In genomic region chr22:39080993-39081513, GRCh38 we compare ENCODE assay signal across 18 cellular contexts. TPM values are rescaled to one million over a fixed set of nuclear protein-coding genes. Genes with fewer than 3 reads are reported as not detected.
A peak's percentile ranks its signal among the peaks of the same experiment; 100 is the strongest.
DNase-seq lines count a peak whose midpoint lies in the region; ATAC-seq, FAIRE-seq and TF ChIP-seq lines count a peak whose summit lies in the region.
"Had no signal": no experiment of that assay in that cellular context is flagged by ENCODE, and none has a peak within 500 bp of the region (broad histone marks: within the 10 kb centered on the region; RNA-seq: fewer than 3 reads in every experiment).

No MANE protein-coding gene starts in this region.

- CTCF ChIA-PET in activated CD4-positive, alpha-beta memory T cell treated with anti-CD3 and anti-CD28 coated beads, Interleukin-2, amount 10 ng/mL, durations not matched to agents 7 days and 5 days (lab: Charles Lee) = no interaction called here

- DNase-seq in activated naive CD4-positive, alpha-beta T cell (lab: John Stamatoyannopoulos, UW) = no peak
- DNase-seq in activated CD4-positive, alpha-beta memory T cell treated with anti-CD3 and anti-CD28 coated beads, Interleukin-2, amount 10 ng/mL, durations not matched to agents 7 days and 5 days = no peak
- DNase-seq in lower lobe of right lung (peak; percentile 14), type B pancreatic cell (ENCODE audit: extremely low spot score, unreplicated experiment) (no peak), head of caudate nucleus (no peak), NCI-H2171 treated with DMSO at 0.1 percent for 48 hours (lab: John Stamatoyannopoulos, UW) (no peak), kidney (no peak)
- DNase-seq: Caco-2; EL; endodermal cell; heart left ventricle; mesenchymal stem cell; NCI-H2081; NCI-H510A treated with DMSO at 0.1 percent for 48 hours; stimulated activated naive CD4-positive, alpha-beta T cell; trophoblast cell had no signal

- H3K27me3 Mint-ChIP-seq in activated naive CD4-positive, alpha-beta T cell treated with anti-CD3 and anti-CD28 coated beads, Interleukin-2, amount 50 U/mL, for 24 hours = no peaks in the 10 kb centered on the region
- H3K27me3 Mint-ChIP-seq in activated CD4-positive, alpha-beta memory T cell treated with anti-CD3 and anti-CD28 coated beads, Interleukin-2, amount 10 ng/mL, durations not matched to agents 7 days and 5 days = no peaks in the 10 kb centered on the region
- no peaks in the 10 kb centered on the region for H3K27me3 Mint-ChIP-seq in type B pancreatic cell

- peaks cover 5% of the 10 kb centered on the region for H3K36me3 Mint-ChIP-seq in activated naive CD4-positive, alpha-beta T cell treated with anti-CD3 and anti-CD28 coated beads, Interleukin-2, amount 50 U/mL, for 24 hours
- peaks cover 74% of the 10 kb centered on the region for H3K36me3 Mint-ChIP-seq in activated CD4-positive, alpha-beta memory T cell treated with anti-CD3 and anti-CD28 coated beads, Interleukin-2, amount 10 ng/mL, durations not matched to agents 7 days and 5 days (ENCODE audit: low read depth)
- no peaks in the 10 kb centered on the region for H3K36me3 Mint-ChIP-seq in type B pancreatic cell

- POLR2A ChIA-PET in activated CD4-positive, alpha-beta memory T cell treated with anti-CD3 and anti-CD28 coated beads, Interleukin-2, amount 10 ng/mL, durations not matched to agents 7 days and 5 days (lab: Charles Lee) = interaction anchor here (1.8 to 4.8 kb wide), 2 partner anchors 9 to 14 kb away, joined by 4 to 46 read pairs; no protein-coding TSS in a partner anchor

- no peak for FAIRE-seq in kidney (lab: Jason Lieb, UNC)

- H3K9ac ChIP-seq in kidney (ENCODE audit: low read length in 2 of 2) = no peak overlapping the region

- peaks cover 38% of the 10 kb centered on the region for H3K4me1 Mint-ChIP-seq in activated naive CD4-positive, alpha-beta T cell treated with anti-CD3 and anti-CD28 coated beads, Interleukin-2, amount 50 U/mL, for 24 hours
- H3K4me1 Mint-ChIP-seq in activated CD4-positive, alpha-beta memory T cell treated with anti-CD3 and anti-CD28 coated beads, Interleukin-2, amount 10 ng/mL, durations not matched to agents 7 days and 5 days = peaks cover 68% of the 10 kb centered on the region
- peaks cover 17% of the 10 kb centered on the region for H3K4me1 Mint-ChIP-seq in type B pancreatic cell (ENCODE audit: unreplicated experiment)

- no peak overlapping the region for H3K27ac Mint-ChIP-seq in activated naive CD4-positive, alpha-beta T cell treated with anti-CD3 and anti-CD28 coated beads, Interleukin-2, amount 50 U/mL, for 24 hours
- peak overlapping the region; percentile 66 for H3K27ac Mint-ChIP-seq in activated CD4-positive, alpha-beta memory T cell treated with anti-CD3 and anti-CD28 coated beads, Interleukin-2, amount 10 ng/mL, durations not matched to agents 7 days and 5 days
- H3K27ac Mint-ChIP-seq in type B pancreatic cell = peak overlapping the region; percentile 26
- H3K27ac Mint-ChIP-seq: endodermal cell had no signal

- no peak overlapping the region for H3K27ac ChIP-seq in lower lobe of right lung
- no peak overlapping the region for H3K27ac ChIP-seq in kidney (ENCODE audit: low read depth in 2 of 2, low read length in 2 of 2)
- H3K27ac ChIP-seq: heart left ventricle, HL-60 had no signal

- no peaks in the 10 kb centered on the region for H3K27me3 ChIP-seq in lower lobe of right lung (ENCODE audit: low read depth)
- H3K27me3 ChIP-seq: heart left ventricle had no signal

- no peaks in the 10 kb centered on the region for H3K9me3 ChIP-seq in lower lobe of right lung
- H3K9me3 ChIP-seq in kidney (ENCODE audit: control insufficient read depth in 1 of 2, low read length in 2 of 2) = no peaks in the 10 kb centered on the region
- H3K9me3 ChIP-seq: Caco-2, heart left ventricle had no signal

- intact Hi-C loops in lower lobe of right lung (cut with DNase I) (no loop called here), head of caudate nucleus (cut with DNase I) (no loop called here), kidney (cut with DNase I) (no loop called here)

- ATAC-seq in lower lobe of right lung = no peak
- ATAC-seq: heart left ventricle had no signal

- no peaks in the 10 kb centered on the region for H3K9me3 Mint-ChIP-seq in activated naive CD4-positive, alpha-beta T cell treated with anti-CD3 and anti-CD28 coated beads, Interleukin-2, amount 50 U/mL, for 24 hours
- no peaks in the 10 kb centered on the region for H3K9me3 Mint-ChIP-seq in activated CD4-positive, alpha-beta memory T cell treated with anti-CD3 and anti-CD28 coated beads, Interleukin-2, amount 10 ng/mL, durations not matched to agents 7 days and 5 days
- no peaks in the 10 kb centered on the region for H3K9me3 Mint-ChIP-seq in type B pancreatic cell
- H3K9me3 Mint-ChIP-seq: endodermal cell had no signal

- no peak overlapping the region for H3K4me3 ChIP-seq in lower lobe of right lung
- H3K4me3 ChIP-seq in kidney (ENCODE audit: low read length in 2 of 2) = no peak overlapping the region

- peaks cover 19% of the 10 kb centered on the region for H3K36me3 ChIP-seq in lower lobe of right lung
- no peaks in the 10 kb centered on the region for H3K36me3 ChIP-seq in kidney (ENCODE audit: control insufficient read depth in 1 of 2, insufficient read depth in 2 of 2, low read length in 2 of 2)

- TF ChIP-seq CTCF in lower lobe of right lung (IDR thresholded peaks at IDR 0.05) (no peak), type B pancreatic cell (conservative IDR thresholded peaks at IDR 0.05) (no peak), kidney (IDR thresholded peaks at IDR 0.05; ENCODE audit: borderline replicate concordance, extremely low read depth, insufficient read depth) (no peak)

- H3K4me1 ChIP-seq in lower lobe of right lung (peaks cover 12% of the 10 kb centered on the region), kidney (ENCODE audit: control insufficient read depth in 1 of 2, insufficient read depth in 1 of 2, low read depth in 1 of 2, low read length in 2 of 2) (peaks cover 3 to 4% of the 10 kb centered on the region in 2 donors)
- H3K4me1 ChIP-seq: Caco-2 had no signal

- peak overlapping the region; percentile 7 for H3K4me3 Mint-ChIP-seq in activated naive CD4-positive, alpha-beta T cell treated with anti-CD3 and anti-CD28 coated beads, Interleukin-2, amount 50 U/mL, for 24 hours
- H3K4me3 Mint-ChIP-seq in activated CD4-positive, alpha-beta memory T cell treated with anti-CD3 and anti-CD28 coated beads, Interleukin-2, amount 10 ng/mL, durations not matched to agents 7 days and 5 days = peak overlapping the region; percentile 41
- no peak overlapping the region for H3K4me3 Mint-ChIP-seq in type B pancreatic cell
- H3K4me3 Mint-ChIP-seq: endodermal cell had no signal

RNA-seq across cellular contexts. Expression of gene APOBEC3G, which starts 4.0 kb away (rescaled TPM):
- total RNA-seq in activated CD4-positive, alpha-beta memory T cell treated with anti-CD3 and anti-CD28 coated beads, Interleukin-2, amount 10 ng/mL, durations not matched to agents 7 days and 5 days = 100 to 1,000 TPM; 145 to 146 TPM
- total RNA-seq in lower lobe of right lung = 19.2 TPM
- 5.6 and 8.0 TPM in 2 replicates for total RNA-seq in type B pancreatic cell (ENCODE audit: low replicate concordance)
- total RNA-seq in kidney = 12.5 TPM
- 4.8 TPM for polyA plus RNA-seq in kidney (ENCODE audit: insufficient read depth, low read depth, low replicate concordance)

RNA-seq across cellular contexts. Expression of gene APOBEC3H, which starts 16.0 kb away (rescaled TPM):
- 100 to 1,000 TPM; 126 to 128 TPM for total RNA-seq in activated CD4-positive, alpha-beta memory T cell treated with anti-CD3 and anti-CD28 coated beads, Interleukin-2, amount 10 ng/mL, durations not matched to agents 7 days and 5 days
- total RNA-seq in lower lobe of right lung = 1.9 TPM
- 0.63 and 1.1 TPM in 2 replicates for total RNA-seq in type B pancreatic cell (ENCODE audit: low replicate concordance)
- total RNA-seq in kidney = 0.79 TPM
- not detected for polyA plus RNA-seq in kidney (ENCODE audit: insufficient read depth, low read depth, low replicate concordance)
- total RNA-seq: Caco-2, endodermal cell had no signal

RNA-seq across cellular contexts. Expression of gene APOBEC3F, which starts 40.4 kb away (rescaled TPM):
- total RNA-seq in activated CD4-positive, alpha-beta memory T cell treated with anti-CD3 and anti-CD28 coated beads, Interleukin-2, amount 10 ng/mL, durations not matched to agents 7 days and 5 days = 10 to 100 TPM; 36.4 to 42.2 TPM
- total RNA-seq in lower lobe of right lung = 9.5 TPM
- 14.9 and 18.9 TPM in 2 replicates for total RNA-seq in type B pancreatic cell (ENCODE audit: low replicate concordance)
- 16.3 TPM for total RNA-seq in kidney
- polyA plus RNA-seq in kidney (ENCODE audit: insufficient read depth, low read depth, low replicate concordance) = 6.9 TPM

Comparison
In these comparisons a context has a peak if more than half of its experiments do, and no peak if none do; other contexts are left out.
1. RNA of gene APOBEC3H, which starts 16.0 kb away (total RNA-seq): 126 to 128 TPM in activated CD4-positive, alpha-beta memory T cell treated with anti-CD3 and anti-CD28 coated beads, Interleukin-2, amount 10 ng/mL, durations not matched to agents 7 days and 5 days; 1.9 TPM in lower lobe of right lung (single experiment), 0.79 TPM in kidney (single experiment) and 0.63 to 1.1 TPM in type B pancreatic cell; every median in the first group is over 10 times any median in the second.